ENCODE assay signal across 10 cellular contexts in the genomic region with DNA sequence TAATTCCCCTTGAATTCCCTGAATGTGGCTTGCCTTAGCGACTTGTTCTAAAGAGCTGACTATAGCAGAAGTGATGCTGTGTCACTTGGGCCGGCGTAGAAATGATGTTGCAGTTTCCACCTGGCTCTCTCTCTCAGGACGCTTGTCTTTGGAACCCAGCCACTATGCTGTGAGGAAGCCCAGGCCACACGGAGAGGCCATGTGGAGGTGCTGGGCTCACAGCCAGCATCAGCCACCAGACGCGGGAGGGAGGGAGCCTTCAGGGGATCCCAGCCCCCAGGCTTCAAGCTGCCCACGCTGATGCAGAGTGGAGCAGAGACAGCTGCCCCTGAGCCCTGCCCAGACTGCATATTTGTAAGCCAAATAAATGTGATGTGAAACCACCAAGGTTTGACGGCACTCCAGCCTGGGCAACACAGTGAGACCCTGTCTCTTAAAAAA. TPM values are rescaled to one million over a fixed set of nuclear protein-coding genes. Genes with fewer than 3 reads are reported as not detected.
DNase-seq lines count a peak whose midpoint lies in the region; ATAC-seq and TF ChIP-seq lines count a peak whose summit lies in the region.
"Had no signal": no experiment of that assay in that cellular context is flagged by ENCODE, and none has a peak within 500 bp of the region (broad histone marks: within the 10 kb centered on the region; RNA-seq: fewer than 3 reads in every experiment).

No MANE protein-coding gene starts in this region.

- ATAC-seq in WTC11: no peak
- no peak for ATAC-seq in GM21619 (IDR thresholded peaks at IDR 0.05; ENCODE audit: unreplicated experiment)

- TF ChIP-seq CTCF in MCF 10A (IDR thresholded peaks at IDR 0.05; ENCODE audit: unreplicated experiment): no peak
- no peak for TF ChIP-seq CTCF in breast epithelium (IDR thresholded peaks at IDR 0.05)
- no peak for TF ChIP-seq CTCF in WTC11 (IDR thresholded peaks at IDR 0.05)
- TF ChIP-seq CTCF in hepatocyte (IDR thresholded peaks at IDR 0.05; ENCODE audit: poor library complexity): no peak
- TF ChIP-seq CTCF in tibial nerve (IDR thresholded peaks at IDR 0.05): no peak

- H3K27ac ChIP-seq in breast epithelium (no peak overlapping the region), hepatocyte (no peak overlapping the region), tibial nerve (no peak overlapping the region)

- no peaks in the 10 kb centered on the region for H3K4me1 ChIP-seq in breast epithelium
- H3K4me1 ChIP-seq in hepatocyte (ENCODE audit: insufficient read depth): peaks cover 9% of the 10 kb centered on the region
- peaks cover 0 to 8% (median 0%) of the 10 kb centered on the region in 4 donors for H3K4me1 ChIP-seq in tibial nerve

- no TSS peak for BruUV-seq in MCF 10A (replicated peaks; lab: Mats Ljungman, UMichigan)

- H3K36me3 ChIP-seq in breast epithelium (no peaks in the 10 kb centered on the region), hepatocyte (replicated peaks; ENCODE audit: insufficient read depth, low read depth) (no peaks in the 10 kb centered on the region), tibial nerve (no peaks in the 10 kb centered on the region)

- no peaks in the 10 kb centered on the region for H3K9me3 Mint-ChIP-seq in MCF 10A (ENCODE audit: unreplicated experiment)
- H3K9me3 Mint-ChIP-seq in WTC11: no peaks in the 10 kb centered on the region
- H3K9me3 Mint-ChIP-seq: IgD-negative memory B cell had no signal

- no peaks in the 10 kb centered on the region for H3K4me1 Mint-ChIP-seq in MCF 10A (ENCODE audit: insufficient read depth, unreplicated experiment)
- H3K4me1 Mint-ChIP-seq in WTC11: peaks cover 9% of the 10 kb centered on the region

- no peaks in the 10 kb centered on the region for H3K36me3 Mint-ChIP-seq in MCF 10A (ENCODE audit: insufficient read depth, unreplicated experiment)
- H3K36me3 Mint-ChIP-seq in WTC11: peaks cover 3% of the 10 kb centered on the region

- no peaks in the 10 kb centered on the region for H3K9me3 ChIP-seq in breast epithelium
- no peaks in the 10 kb centered on the region for H3K9me3 ChIP-seq in hepatocyte (ENCODE audit: low read depth)
- no peaks in the 10 kb centered on the region for H3K9me3 ChIP-seq in tibial nerve

- H3K79me2 ChIP-seq in hepatocyte: no peaks in the 10 kb centered on the region

- peak; percentile 54 for DNase-seq in MCF 10A (ENCODE audit: unreplicated experiment)
- no peak for DNase-seq in breast epithelium (ENCODE audit: low spot score in 2 of 2)
- DNase-seq in WTC11 (ENCODE audit: low spot score): no peak
- peak; percentile 76 for DNase-seq in hepatocyte (ENCODE audit: low spot score)
- DNase-seq in activated effector memory CD4-positive, alpha-beta T cell treated with Interleukin-2 at 50 U/mL for 16 hours: no peak
- no peak for DNase-seq in tibial nerve (ENCODE audit: low spot score in 2 of 2)
- no peak for DNase-seq in KG1 (lab: John Stamatoyannopoulos, UW)

- H3K4me3 ChIP-seq in breast epithelium (no peak overlapping the region), hepatocyte (no peak overlapping the region), tibial nerve (no peak overlapping the region)

- intact Hi-C loops in MCF 10A (cut with micrococcal nuclease) (no loop called here), breast epithelium (cut with DNase I; ENCODE audit: low total_unique reads) (no loop called here)

- no peak overlapping the region for H3K4me2 ChIP-seq in hepatocyte

- no peaks in the 10 kb centered on the region for H3K9me2 ChIP-seq in hepatocyte (replicated peaks; ENCODE audit: insufficient read depth)

- H3K27me3 ChIP-seq in breast epithelium (no peaks in the 10 kb centered on the region), hepatocyte (no peaks in the 10 kb centered on the region), tibial nerve (no peaks in the 10 kb centered on the region)

- TF ChIP-seq POLR2A in breast epithelium (IDR thresholded peaks at IDR 0.05) (no peak), tibial nerve (IDR thresholded peaks at IDR 0.05) (no peak)

- H3K4me3 Mint-ChIP-seq in MCF 10A (ENCODE audit: unreplicated experiment): no peak overlapping the region
- H3K4me3 Mint-ChIP-seq in WTC11: no peak overlapping the region
- H3K4me3 Mint-ChIP-seq: IgD-negative memory B cell had no signal

- H3K27ac Mint-ChIP-seq in MCF 10A (ENCODE audit: low read depth, unreplicated experiment) (peak overlapping the region; percentile 23), WTC11 (no peak overlapping the region)
- H3K27ac Mint-ChIP-seq: IgD-negative memory B cell had no signal

- TF ChIP-seq EP300 in tibial nerve (IDR thresholded peaks at IDR 0.05): no peak

- H2AFZ ChIP-seq in hepatocyte: no peak overlapping the region

- POLR2A ChIA-PET in MCF 10A (lab: Yijun Ruan, JAX) (no interaction called here), WTC11 (lab: Charles Lee) (interaction anchor here (0.7 kb wide), 1 partner anchor 91 kb away, joined by 4 read pairs; no protein-coding TSS in a partner anchor)

- H3K27me3 Mint-ChIP-seq in MCF 10A (ENCODE audit: insufficient read depth, unreplicated experiment): no peaks in the 10 kb centered on the region
- H3K27me3 Mint-ChIP-seq in WTC11 (ENCODE audit: low read depth): no peaks in the 10 kb centered on the region; the same call in 1 of the 2 replicates

- WGBS in hepatocyte (ENCODE audit: low lambda C conversion rate, missing lambda C conversion rate): 44% methylated on average over 9 of the region's 9 CpGs
- 13 to 14% methylated on average over 7 of the region's 9 CpGs for WGBS in tibial nerve, 2 donors

- CTCF ChIA-PET in MCF 10A (lab: Yijun Ruan, JAX): interaction anchor here (12.9 kb wide), 1 partner anchor 61 kb away, joined by 210 read pairs; no protein-coding TSS in a partner anchor
- CTCF ChIA-PET in WTC11 (lab: Charles Lee): interaction anchor here (1.1 to 8.9 kb wide), 4 partner anchors 13 to 92 kb away, joined by 3 to 175 read pairs (median 4); no protein-coding TSS in a partner anchor

- H4K20me1 ChIP-seq in hepatocyte (ENCODE audit: insufficient read depth, poor library complexity, severe bottlenecking): no peaks in the 10 kb centered on the region

TF ChIP-seq in WTC11, 78 proteins besides CTCF, POLR2A, EP300 and RAD21:
- TF ChIP-seq, protein P1, sequence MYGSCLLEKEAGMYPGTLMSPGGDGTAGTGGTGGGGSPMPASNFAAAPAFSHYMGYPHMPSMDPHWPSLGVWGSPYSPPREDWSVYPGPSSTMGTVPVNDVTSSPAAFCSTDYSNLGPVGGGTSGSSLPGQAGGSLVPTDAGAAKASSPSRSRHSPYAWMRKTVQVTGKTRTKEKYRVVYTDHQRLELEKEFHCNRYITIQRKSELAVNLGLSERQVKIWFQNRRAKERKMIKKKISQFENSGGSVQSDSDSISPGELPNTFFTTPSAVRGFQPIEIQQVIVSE (CRISPR knock-in tag; IDR thresholded peaks at IDR 0.05; ENCODE audit: borderline replicate concordance): no peak
- peak; percentile 77 for TF ChIP-seq ZNF121 (CRISPR knock-in tag; IDR thresholded peaks at IDR 0.05)

RNA-seq across cellular contexts. Expression of a gene that starts 18.6 kb away (rescaled TPM):
- total RNA-seq in MCF 10A (2022) (not detected in 2 replicates), breast epithelium (not detected), WTC11 (2021) (9.7 to 10.4 TPM in 2 of 3 replicates, not detected in the other), hepatocyte (not detected in 2 replicates), tibial nerve (not detected)
- not detected in 2 replicates for polyA plus RNA-seq in hepatocyte
- polyA plus RNA-seq: esophagus, IgD-negative memory B cell had no signal

RNA-seq across cellular contexts. Expression of a gene that starts 27.2 kb away (rescaled TPM):
- not detected in 2 replicates for total RNA-seq in MCF 10A (2022)
- not detected for total RNA-seq in breast epithelium
- total RNA-seq in WTC11 (2021): not detected in 3 replicates
- total RNA-seq in hepatocyte: not detected in 2 replicates
- polyA plus RNA-seq in hepatocyte: not detected in 2 replicates
- not detected for total RNA-seq in tibial nerve
- polyA plus RNA-seq: esophagus, IgD-negative memory B cell had no signal

RNA-seq across cellular contexts. Expression of a gene that starts 36.4 kb away (rescaled TPM):
- total RNA-seq in MCF 10A (2022): 5.9 and 6.1 TPM in 2 replicates
- total RNA-seq in breast epithelium: 10 to 100 TPM in 2 of 3 donors, 1 to 10 TPM in 1; 8.5 to 14.9 (median 10.6) TPM
- total RNA-seq in WTC11 (2021): 4.7 to 6.2 TPM (median 5.8 TPM) in 3 replicates
- 9.3 and 13.2 TPM in 2 replicates for total RNA-seq in hepatocyte
- polyA plus RNA-seq in hepatocyte: 16.0 and 19.7 TPM in 2 replicates
- 10 to 100 TPM in 3 of 4 donors, 1 to 10 TPM in 1; 5.9 to 15.5 (median 12.1) TPM for total RNA-seq in tibial nerve

RNA-seq across cellular contexts. Expression of a gene that starts 54.7 kb away (rescaled TPM):
- not detected in 2 replicates for total RNA-seq in MCF 10A (2022)
- total RNA-seq in breast epithelium: 1 to 10 TPM in 1 of 3 donors, under 1 TPM in 1, not detected in 1; 0.33 to 1.8 TPM
- 49.2 to 53.5 TPM (median 53.5 TPM) in 3 replicates for total RNA-seq in WTC11 (2021)
- total RNA-seq in hepatocyte: 8.1 and 15.1 TPM in 2 replicates
- 14.8 and 33.0 TPM in 2 replicates for polyA plus RNA-seq in hepatocyte
- total RNA-seq in tibial nerve: not detected
- polyA plus RNA-seq: IgD-negative memory B cell had no signal

Comparison
In these comparisons a context has a peak if more than half of its experiments do, and no peak if none do; other contexts are left out.
1. DNase-seq: peak in MCF 10A (single experiment) and hepatocyte (single experiment); none in breast epithelium (0 of 2), WTC11 (single experiment), activated effector memory CD4-positive, alpha-beta T cell treated with Interleukin-2 at 50 U/mL for 16 hours (single experiment), tibial nerve (0 of 2) and KG1 (single experiment).